ENCODE assay signal across 1 cellular context in the genomic region with DNA sequence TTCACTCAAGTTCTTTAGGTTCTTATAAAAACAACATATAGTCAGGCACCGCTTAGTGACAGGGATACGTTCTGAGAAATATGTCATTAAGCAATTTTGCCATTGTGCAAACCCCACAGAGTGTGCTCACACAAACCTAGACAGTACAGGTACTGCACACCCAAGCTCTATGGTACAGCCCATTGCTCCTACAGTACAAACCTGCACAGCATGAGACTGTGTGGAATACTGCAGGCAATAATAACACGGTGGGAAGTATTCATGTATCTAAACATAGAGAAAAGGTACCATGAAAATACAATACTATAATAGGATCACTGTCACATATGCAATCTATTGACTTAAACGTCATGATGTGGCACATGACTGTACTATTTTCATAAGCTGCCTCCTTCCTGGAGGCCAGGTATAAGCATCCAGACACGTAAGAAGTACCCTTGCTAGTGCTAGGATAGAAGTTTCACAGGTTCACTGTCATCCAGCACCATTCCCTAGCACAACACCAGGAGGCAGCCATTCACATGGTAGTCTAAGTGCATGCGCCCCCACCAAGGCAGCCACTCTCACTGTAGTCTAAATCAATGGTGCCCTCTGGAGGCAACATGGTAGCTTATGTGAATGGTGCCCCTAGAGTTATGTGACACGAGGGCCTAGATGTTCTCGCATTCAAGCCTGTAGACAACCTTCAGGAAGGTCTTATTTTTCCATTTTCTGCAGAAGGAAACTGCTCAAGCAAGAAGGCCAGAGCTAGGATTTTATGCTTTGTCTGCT.
TF ChIP-seq lines count a peak whose summit lies in the region.

No MANE protein-coding gene starts in this region.

TF ChIP-seq in K562, 482 proteins besides CTCF, POLR2A, EP300 and RAD21 (continued from another document and continues in another):
- TF ChIP-seq, protein P1, sequence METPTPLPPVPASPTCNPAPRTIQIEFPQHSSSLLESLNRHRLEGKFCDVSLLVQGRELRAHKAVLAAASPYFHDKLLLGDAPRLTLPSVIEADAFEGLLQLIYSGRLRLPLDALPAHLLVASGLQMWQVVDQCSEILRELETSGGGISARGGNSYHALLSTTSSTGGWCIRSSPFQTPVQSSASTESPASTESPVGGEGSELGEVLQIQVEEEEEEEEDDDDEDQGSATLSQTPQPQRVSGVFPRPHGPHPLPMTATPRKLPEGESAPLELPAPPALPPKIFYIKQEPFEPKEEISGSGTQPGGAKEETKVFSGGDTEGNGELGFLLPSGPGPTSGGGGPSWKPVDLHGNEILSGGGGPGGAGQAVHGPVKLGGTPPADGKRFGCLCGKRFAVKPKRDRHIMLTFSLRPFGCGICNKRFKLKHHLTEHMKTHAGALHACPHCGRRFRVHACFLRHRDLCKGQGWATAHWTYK (CRISPR knock-in tag; IDR thresholded peaks at IDR 0.05) = peak; percentile 57; the same call in 1 of the 2 replicates
- TF ChIP-seq, protein P2, sequence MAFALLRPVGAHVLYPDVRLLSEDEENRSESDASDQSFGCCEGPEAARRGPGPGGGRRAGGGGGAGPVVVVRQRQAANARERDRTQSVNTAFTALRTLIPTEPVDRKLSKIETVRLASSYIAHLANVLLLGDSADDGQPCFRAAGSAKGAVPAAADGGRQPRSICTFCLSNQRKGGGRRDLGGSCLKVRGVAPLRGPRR (CRISPR knock-in tag; IDR thresholded peaks at IDR 0.05) = peak; percentile 23; the same call in 1 of the 2 replicates
- TF ChIP-seq, protein P3, sequence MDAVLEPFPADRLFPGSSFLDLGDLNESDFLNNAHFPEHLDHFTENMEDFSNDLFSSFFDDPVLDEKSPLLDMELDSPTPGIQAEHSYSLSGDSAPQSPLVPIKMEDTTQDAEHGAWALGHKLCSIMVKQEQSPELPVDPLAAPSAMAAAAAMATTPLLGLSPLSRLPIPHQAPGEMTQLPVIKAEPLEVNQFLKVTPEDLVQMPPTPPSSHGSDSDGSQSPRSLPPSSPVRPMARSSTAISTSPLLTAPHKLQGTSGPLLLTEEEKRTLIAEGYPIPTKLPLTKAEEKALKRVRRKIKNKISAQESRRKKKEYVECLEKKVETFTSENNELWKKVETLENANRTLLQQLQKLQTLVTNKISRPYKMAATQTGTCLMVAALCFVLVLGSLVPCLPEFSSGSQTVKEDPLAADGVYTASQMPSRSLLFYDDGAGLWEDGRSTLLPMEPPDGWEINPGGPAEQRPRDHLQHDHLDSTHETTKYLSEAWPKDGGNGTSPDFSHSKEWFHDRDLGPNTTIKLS (IDR thresholded peaks at IDR 0.05; ENCODE audit: borderline replicate concordance, low read depth) = no peak
- no peak for TF ChIP-seq ZC3H8 (IDR thresholded peaks at IDR 0.05)
- no peak for TF ChIP-seq ZNF384 (IDR thresholded peaks at IDR 0.05; ENCODE audit: low read depth, low read length)
- TF ChIP-seq EGR1 (conservative IDR thresholded peaks at IDR 0.05) = peak; percentile 55; the same call in 1 of the 2 replicates
- TF ChIP-seq PPARD (CRISPR knock-in tag; IDR thresholded peaks at IDR 0.05) = no peak
- TF ChIP-seq, protein P4, sequence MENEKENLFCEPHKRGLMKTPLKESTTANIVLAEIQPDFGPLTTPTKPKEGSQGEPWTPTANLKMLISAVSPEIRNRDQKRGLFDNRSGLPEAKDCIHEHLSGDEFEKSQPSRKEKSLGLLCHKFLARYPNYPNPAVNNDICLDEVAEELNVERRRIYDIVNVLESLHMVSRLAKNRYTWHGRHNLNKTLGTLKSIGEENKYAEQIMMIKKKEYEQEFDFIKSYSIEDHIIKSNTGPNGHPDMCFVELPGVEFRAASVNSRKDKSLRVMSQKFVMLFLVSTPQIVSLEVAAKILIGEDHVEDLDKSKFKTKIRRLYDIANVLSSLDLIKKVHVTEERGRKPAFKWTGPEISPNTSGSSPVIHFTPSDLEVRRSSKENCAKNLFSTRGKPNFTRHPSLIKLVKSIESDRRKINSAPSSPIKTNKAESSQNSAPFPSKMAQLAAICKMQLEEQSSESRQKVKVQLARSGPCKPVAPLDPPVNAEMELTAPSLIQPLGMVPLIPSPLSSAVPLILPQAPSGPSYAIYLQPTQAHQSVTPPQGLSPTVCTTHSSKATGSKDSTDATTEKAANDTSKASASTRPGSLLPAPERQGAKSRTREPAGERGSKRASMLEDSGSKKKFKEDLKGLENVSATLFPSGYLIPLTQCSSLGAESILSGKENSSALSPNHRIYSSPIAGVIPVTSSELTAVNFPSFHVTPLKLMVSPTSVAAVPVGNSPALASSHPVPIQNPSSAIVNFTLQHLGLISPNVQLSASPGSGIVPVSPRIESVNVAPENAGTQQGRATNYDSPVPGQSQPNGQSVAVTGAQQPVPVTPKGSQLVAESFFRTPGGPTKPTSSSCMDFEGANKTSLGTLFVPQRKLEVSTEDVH (IDR thresholded peaks at IDR 0.05; ENCODE audit: low read depth, partially characterized antibody) = no peak
- no peak for TF ChIP-seq BCL6 (CRISPR knock-in tag; IDR thresholded peaks at IDR 0.05)
- TF ChIP-seq XRCC5 (IDR thresholded peaks at IDR 0.05; ENCODE audit: low read depth, low read length) = 0 out of 2 replicates have a peak, but pooled peaks have one; percentile 44
- no peak for TF ChIP-seq SRSF7 (optimal IDR thresholded peaks at IDR 0.05; ENCODE audit: low read depth, low read length)
- TF ChIP-seq, protein P5, sequence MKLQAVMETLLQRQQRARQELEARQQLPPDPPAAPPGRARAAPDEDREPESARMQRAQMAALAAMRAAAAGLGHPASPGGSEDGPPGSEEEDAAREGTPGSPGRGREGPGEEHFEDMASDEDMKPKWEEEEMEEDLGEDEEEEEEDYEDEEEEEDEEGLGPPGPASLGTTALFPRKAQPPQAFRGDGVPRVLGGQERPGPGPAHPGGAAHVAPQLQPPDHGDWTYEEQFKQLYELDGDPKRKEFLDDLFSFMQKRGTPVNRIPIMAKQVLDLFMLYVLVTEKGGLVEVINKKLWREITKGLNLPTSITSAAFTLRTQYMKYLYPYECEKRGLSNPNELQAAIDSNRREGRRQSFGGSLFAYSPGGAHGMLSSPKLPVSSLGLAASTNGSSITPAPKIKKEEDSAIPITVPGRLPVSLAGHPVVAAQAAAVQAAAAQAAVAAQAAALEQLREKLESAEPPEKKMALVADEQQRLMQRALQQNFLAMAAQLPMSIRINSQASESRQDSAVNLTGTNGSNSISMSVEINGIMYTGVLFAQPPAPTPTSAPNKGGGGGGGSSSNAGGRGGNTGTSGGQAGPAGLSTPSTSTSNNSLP (IDR thresholded peaks at IDR 0.05; ENCODE audit: borderline replicate concordance, low read depth, low read length) = peak; percentile 19; the same call in 1 of the 2 replicates
- TF ChIP-seq KLF6 (CRISPR knock-in tag; IDR thresholded peaks at IDR 0.05; ENCODE audit: borderline replicate concordance) = 0 out of 2 replicates have a peak, but pooled peaks have one; percentile 54
- TF ChIP-seq, protein P6, sequence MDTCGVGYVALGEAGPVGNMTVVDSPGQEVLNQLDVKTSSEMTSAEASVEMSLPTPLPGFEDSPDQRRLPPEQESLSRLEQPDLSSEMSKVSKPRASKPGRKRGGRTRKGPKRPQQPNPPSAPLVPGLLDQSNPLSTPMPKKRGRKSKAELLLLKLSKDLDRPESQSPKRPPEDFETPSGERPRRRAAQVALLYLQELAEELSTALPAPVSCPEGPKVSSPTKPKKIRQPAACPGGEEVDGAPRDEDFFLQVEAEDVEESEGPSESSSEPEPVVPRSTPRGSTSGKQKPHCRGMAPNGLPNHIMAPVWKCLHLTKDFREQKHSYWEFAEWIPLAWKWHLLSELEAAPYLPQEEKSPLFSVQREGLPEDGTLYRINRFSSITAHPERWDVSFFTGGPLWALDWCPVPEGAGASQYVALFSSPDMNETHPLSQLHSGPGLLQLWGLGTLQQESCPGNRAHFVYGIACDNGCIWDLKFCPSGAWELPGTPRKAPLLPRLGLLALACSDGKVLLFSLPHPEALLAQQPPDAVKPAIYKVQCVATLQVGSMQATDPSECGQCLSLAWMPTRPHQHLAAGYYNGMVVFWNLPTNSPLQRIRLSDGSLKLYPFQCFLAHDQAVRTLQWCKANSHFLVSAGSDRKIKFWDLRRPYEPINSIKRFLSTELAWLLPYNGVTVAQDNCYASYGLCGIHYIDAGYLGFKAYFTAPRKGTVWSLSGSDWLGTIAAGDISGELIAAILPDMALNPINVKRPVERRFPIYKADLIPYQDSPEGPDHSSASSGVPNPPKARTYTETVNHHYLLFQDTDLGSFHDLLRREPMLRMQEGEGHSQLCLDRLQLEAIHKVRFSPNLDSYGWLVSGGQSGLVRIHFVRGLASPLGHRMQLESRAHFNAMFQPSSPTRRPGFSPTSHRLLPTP (IDR thresholded peaks at IDR 0.05; ENCODE audit: borderline replicate concordance, extremely low read depth, insufficient read length) = no peak
- TF ChIP-seq KLF1 (tag; IDR thresholded peaks at IDR 0.05) = no peak
- no peak for TF ChIP-seq U2AF1 (optimal IDR thresholded peaks at IDR 0.05; ENCODE audit: low read depth, low read length)
- 0 out of 2 replicates have a peak, but pooled peaks have one; percentile 32 for TF ChIP-seq ZBTB7A (IDR thresholded peaks at IDR 0.05; ENCODE audit: borderline replicate concordance, control insufficient read depth, low read depth, low read length)
- peak; percentile 74; the same call in 1 of the 2 replicates for TF ChIP-seq THRAP3 (IDR thresholded peaks at IDR 0.05; ENCODE audit: borderline replicate concordance)
- TF ChIP-seq CCAR2 (IDR thresholded peaks at IDR 0.05; ENCODE audit: low read depth, low read length) = no peak
- TF ChIP-seq, protein P7, sequence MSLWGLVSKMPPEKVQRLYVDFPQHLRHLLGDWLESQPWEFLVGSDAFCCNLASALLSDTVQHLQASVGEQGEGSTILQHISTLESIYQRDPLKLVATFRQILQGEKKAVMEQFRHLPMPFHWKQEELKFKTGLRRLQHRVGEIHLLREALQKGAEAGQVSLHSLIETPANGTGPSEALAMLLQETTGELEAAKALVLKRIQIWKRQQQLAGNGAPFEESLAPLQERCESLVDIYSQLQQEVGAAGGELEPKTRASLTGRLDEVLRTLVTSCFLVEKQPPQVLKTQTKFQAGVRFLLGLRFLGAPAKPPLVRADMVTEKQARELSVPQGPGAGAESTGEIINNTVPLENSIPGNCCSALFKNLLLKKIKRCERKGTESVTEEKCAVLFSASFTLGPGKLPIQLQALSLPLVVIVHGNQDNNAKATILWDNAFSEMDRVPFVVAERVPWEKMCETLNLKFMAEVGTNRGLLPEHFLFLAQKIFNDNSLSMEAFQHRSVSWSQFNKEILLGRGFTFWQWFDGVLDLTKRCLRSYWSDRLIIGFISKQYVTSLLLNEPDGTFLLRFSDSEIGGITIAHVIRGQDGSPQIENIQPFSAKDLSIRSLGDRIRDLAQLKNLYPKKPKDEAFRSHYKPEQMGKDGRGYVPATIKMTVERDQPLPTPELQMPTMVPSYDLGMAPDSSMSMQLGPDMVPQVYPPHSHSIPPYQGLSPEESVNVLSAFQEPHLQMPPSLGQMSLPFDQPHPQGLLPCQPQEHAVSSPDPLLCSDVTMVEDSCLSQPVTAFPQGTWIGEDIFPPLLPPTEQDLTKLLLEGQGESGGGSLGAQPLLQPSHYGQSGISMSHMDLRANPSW (CRISPR knock-in tag; IDR thresholded peaks at IDR 0.05) = peak; percentile 26; the same call in 1 of the 2 replicates
- TF ChIP-seq, protein P8, sequence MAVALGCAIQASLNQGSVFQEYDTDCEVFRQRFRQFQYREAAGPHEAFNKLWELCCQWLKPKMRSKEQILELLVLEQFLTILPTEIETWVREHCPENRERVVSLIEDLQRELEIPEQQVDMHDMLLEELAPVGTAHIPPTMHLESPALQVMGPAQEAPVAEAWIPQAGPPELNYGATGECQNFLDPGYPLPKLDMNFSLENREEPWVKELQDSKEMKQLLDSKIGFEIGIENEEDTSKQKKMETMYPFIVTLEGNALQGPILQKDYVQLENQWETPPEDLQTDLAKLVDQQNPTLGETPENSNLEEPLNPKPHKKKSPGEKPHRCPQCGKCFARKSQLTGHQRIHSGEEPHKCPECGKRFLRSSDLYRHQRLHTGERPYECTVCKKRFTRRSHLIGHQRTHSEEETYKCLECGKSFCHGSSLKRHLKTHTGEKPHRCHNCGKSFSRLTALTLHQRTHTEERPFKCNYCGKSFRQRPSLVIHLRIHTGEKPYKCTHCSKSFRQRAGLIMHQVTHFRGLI (CRISPR knock-in tag; IDR thresholded peaks at IDR 0.05) = 0 out of 2 replicates have a peak, but pooled peaks have one; percentile 58
- no peak for TF ChIP-seq ZFPM2 (CRISPR knock-in tag; IDR thresholded peaks at IDR 0.05)
- TF ChIP-seq, protein P9, sequence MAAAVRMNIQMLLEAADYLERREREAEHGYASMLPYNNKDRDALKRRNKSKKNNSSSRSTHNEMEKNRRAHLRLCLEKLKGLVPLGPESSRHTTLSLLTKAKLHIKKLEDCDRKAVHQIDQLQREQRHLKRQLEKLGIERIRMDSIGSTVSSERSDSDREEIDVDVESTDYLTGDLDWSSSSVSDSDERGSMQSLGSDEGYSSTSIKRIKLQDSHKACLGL (CRISPR knock-in tag; IDR thresholded peaks at IDR 0.05; ENCODE audit: borderline replicate concordance, poor library complexity, severe bottlenecking) = no peak
- peak; percentile 43; the same call in 1 of the 2 replicates for TF ChIP-seq CXXC5 (CRISPR knock-in tag; IDR thresholded peaks at IDR 0.05)
- TF ChIP-seq FIP1L1 (IDR thresholded peaks at IDR 0.05; ENCODE audit: low read depth, low read length, poor library complexity, severe bottlenecking) = no peak
- TF ChIP-seq MAZ (CRISPR knock-in tag; conservative IDR thresholded peaks at IDR 0.05 in 1 of 2, IDR thresholded peaks at IDR 0.05 in 1 of 2) = peak; percentile 94 to 99
- TF ChIP-seq, protein P10, sequence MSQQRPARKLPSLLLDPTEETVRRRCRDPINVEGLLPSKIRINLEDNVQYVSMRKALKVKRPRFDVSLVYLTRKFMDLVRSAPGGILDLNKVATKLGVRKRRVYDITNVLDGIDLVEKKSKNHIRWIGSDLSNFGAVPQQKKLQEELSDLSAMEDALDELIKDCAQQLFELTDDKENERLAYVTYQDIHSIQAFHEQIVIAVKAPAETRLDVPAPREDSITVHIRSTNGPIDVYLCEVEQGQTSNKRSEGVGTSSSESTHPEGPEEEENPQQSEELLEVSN (IDR thresholded peaks at IDR 0.05; ENCODE audit: borderline replicate concordance in 1 of 2, extremely low read depth in 1 of 2, insufficient read depth in 1 of 2, insufficient read length in 1 of 2, low read depth in 1 of 2, low read length in 1 of 2, poor library complexity in 1 of 2, severe bottlenecking in 1 of 2) = no peak
- no peak for TF ChIP-seq MCM2 (IDR thresholded peaks at IDR 0.05; ENCODE audit: low read depth)
- TF ChIP-seq YY1 (IDR thresholded peaks at IDR 0.05; ENCODE audit: borderline replicate concordance in 1 of 3, control insufficient read depth in 1 of 3, extremely low read depth in 1 of 3, insufficient read depth in 3 of 3, insufficient read length in 1 of 3, insufficient replicate concordance in 2 of 3, low read depth in 1 of 3, low read length in 2 of 3) = peak in 2 of 3 experiments; percentile 35 to 76
- peak; percentile 65; the same call in 1 of the 2 replicates for TF ChIP-seq MTA3 (IDR thresholded peaks at IDR 0.05; ENCODE audit: borderline replicate concordance)
- TF ChIP-seq ZNF766 (CRISPR knock-in tag; conservative IDR thresholded peaks at IDR 0.05) = peak; percentile 46; the same call in 1 of the 2 replicates
- no peak for TF ChIP-seq SMARCA5 (IDR thresholded peaks at IDR 0.05)
- peak in 1 of 2 experiments; percentile 56; a peak in 1 of 3 replicates for TF ChIP-seq CBX3 (IDR thresholded peaks at IDR 0.05; ENCODE audit: borderline replicate concordance in 1 of 2, low read length in 2 of 2)
- peak; percentile 52; the same call in 1 of the 2 replicates for TF ChIP-seq MYNN (IDR thresholded peaks at IDR 0.05)
- TF ChIP-seq MYNN (CRISPR knock-in tag; IDR thresholded peaks at IDR 0.05) = no peak
- TF ChIP-seq SIRT6 (IDR thresholded peaks at IDR 0.05; ENCODE audit: low read depth, low read length) = no peak
